10 cellular contexts compared by ENCODE assay signal in genomic region chr9:105065119-105066088, GRCh38.
DNase-seq lines count a peak whose midpoint lies in the region; ATAC-seq, FAIRE-seq and TF ChIP-seq lines count a peak whose summit lies in the region.
"Had no signal": no experiment of that assay in that cellular context is flagged by ENCODE, and none has a peak within 500 bp of the region (broad histone marks: within the 10 kb centered on the region; RNA-seq: fewer than 3 reads in every experiment).

No MANE protein-coding gene starts in this region.

- peaks cover 25% of the 10 kb centered on the region for H3K4me1 Mint-ChIP-seq in activated T-cell treated with anti-CD3 and anti-CD28 coated beads, Interleukin-2, amount 50 U/mL, for 72 hours (ENCODE audit: low read depth)

- TF ChIP-seq RAD21 in K562 (CRISPR knock-in tag; conservative IDR thresholded peaks at IDR 0.05 in 1 of 2, IDR thresholded peaks at IDR 0.05 in 1 of 2): no peak

- H3K36me3 ChIP-seq in K562 (ENCODE audit: control insufficient read depth, insufficient read depth, low read length) (no peaks in the 10 kb centered on the region), lung (ENCODE audit: control insufficient read depth in 2 of 2, insufficient read depth in 2 of 2, low read length in 2 of 2) (no peaks in the 10 kb centered on the region), upper lobe of left lung (no peaks in the 10 kb centered on the region), neuronal stem cell (replicated peaks in 1 of 2; ENCODE audit: control insufficient read depth in 2 of 2, insufficient read depth in 2 of 2, low read length in 2 of 2) (no peaks in the 10 kb centered on the region), MM.1S (replicated peaks; ENCODE audit: insufficient read depth, low read length) (no peaks in the 10 kb centered on the region)

- H3K4me1 ChIP-seq in K562 (replicated peaks in 1 of 2; ENCODE audit: control insufficient read depth in 2 of 2, insufficient read depth in 2 of 2, low read length in 2 of 2) (peaks cover 0 to 8% of the 10 kb centered on the region in 2 experiments; a peak in 4 of 5 replicates), lung (ENCODE audit: control insufficient read depth in 2 of 2, insufficient read depth in 2 of 2, low read length in 2 of 2) (peaks cover 0 to 12% of the 10 kb centered on the region in 2 donors), upper lobe of left lung (peaks cover 21 to 36% (median 27%) of the 10 kb centered on the region in 4 donors), neuronal stem cell (ENCODE audit: control insufficient read depth in 2 of 2, insufficient read depth in 1 of 2, low read depth in 1 of 2, low read length in 2 of 2) (peaks cover 7 to 12% of the 10 kb centered on the region in 2 donors), MM.1S (ENCODE audit: low read length) (no peaks in the 10 kb centered on the region)

- 1% methylated on average over 17 of the region's 17 CpGs for WGBS in K562 (ENCODE audit: insufficient coverage, low coverage, missing lambda C conversion rate)
- 86 to 87% methylated on average over 17 of the region's 17 CpGs for WGBS in lung, 2 donors
- WGBS in upper lobe of left lung, 2 donors: 89 to 90% methylated on average over 16 to 17 of the region's 17 CpGs
- WGBS in neuronal stem cell (ENCODE audit: extremely low coverage in 2 of 2, insufficient read length in 2 of 2, insufficient replicate concordance in 1 of 2), 2 donors: no CpG with 5 or more reads among the region's 17 CpGs

- POLR2A ChIA-PET in K562 (lab: Yijun Ruan, JAX): interaction anchor here (0.7 to 2.1 kb wide), 3 partner anchors 10 to 185 kb away, joined by 4 to 6 read pairs (median 5); no protein-coding TSS in a partner anchor

- H3K4me3 ChIP-seq in K562: no peak overlapping the region
- H3K4me3 ChIP-seq in lung: no peak overlapping the region
- no peak overlapping the region for H3K4me3 ChIP-seq in upper lobe of left lung
- no peak overlapping the region for H3K4me3 ChIP-seq in neuronal stem cell (ENCODE audit: low read length in 2 of 2)
- H3K4me3 ChIP-seq in MM.1S (ENCODE audit: low read length): no peak overlapping the region

- H3K23ac ChIP-seq in neuronal stem cell (ENCODE audit: low read depth, low read length, poor library complexity): no peak overlapping the region

- intact Hi-C loops in K562 (cut with micrococcal nuclease): no loop called here

- H2BK15ac ChIP-seq in neuronal stem cell (ENCODE audit: low read length): no peak overlapping the region

- peaks cover 11% of the 10 kb centered on the region for H3K27me3 Mint-ChIP-seq in activated T-cell treated with anti-CD3 and anti-CD28 coated beads, Interleukin-2, amount 50 U/mL, for 72 hours (ENCODE audit: low read depth)

- H3K27ac Mint-ChIP-seq in activated T-cell treated with anti-CD3 and anti-CD28 coated beads, Interleukin-2, amount 50 U/mL, for 72 hours: peak overlapping the region; percentile 22
- H3K27ac Mint-ChIP-seq: memory B cell had no signal

- H3K79me1 ChIP-seq in neuronal stem cell (ENCODE audit: low read depth, low read length): no peaks in the 10 kb centered on the region

- H2BK12ac ChIP-seq in neuronal stem cell (ENCODE audit: low read length): no peak overlapping the region

- H3K27ac ChIP-seq in K562 (ENCODE audit: extremely low read depth, low read depth, low read length) (no peak overlapping the region), lung (ENCODE audit: low read depth in 1 of 2, low read length in 1 of 2) (peak overlapping the region; percentile 56 to 81), upper lobe of left lung (peak overlapping the region; percentile 72 to 90 (median 82)), neuronal stem cell (replicated peaks; ENCODE audit: low read length) (no peak overlapping the region), MM.1S (ENCODE audit: low read length) (no peak overlapping the region)

- no peak for DNase-seq in activated T-cell treated with anti-CD3 and anti-CD28 coated beads, Interleukin-2, amount 50 U/mL, for 72 hours
- no peak for DNase-seq in activated T-cell treated with anti-CD3 and anti-CD28 coated beads, Interleukin-2, amount 50 U/mL, for 1 hour
- DNase-seq in K562 (ENCODE audit: extremely low read depth in 1 of 4, low spot score in 3 of 4) (no peak), lung (ENCODE audit: low spot score) (no peak), upper lobe of left lung (no peak), neuronal stem cell (ENCODE audit: low spot score) (no peak), MM.1S (no peak)
- DNase-seq: activated effector memory CD4-positive, alpha-beta T cell treated with anti-CD3 and anti-CD28 coated beads, Interleukin-2, amount 50 U/mL, for 16 hours had no signal

- TF ChIP-seq EP300 in K562 (IDR thresholded peaks at IDR 0.05; ENCODE audit: low read length): no peak
- no peak for TF ChIP-seq EP300 in upper lobe of left lung (IDR thresholded peaks at IDR 0.05)

- H4K20me1 ChIP-seq in K562 (replicated peaks; ENCODE audit: control insufficient read depth, insufficient read depth, low read length) (no peaks in the 10 kb centered on the region), MM.1S (ENCODE audit: insufficient read depth, low read length) (no peaks in the 10 kb centered on the region)

- H2BK120ac ChIP-seq in neuronal stem cell (ENCODE audit: low read depth, low read length): no peak overlapping the region

- no peak overlapping the region for H4K8ac ChIP-seq in neuronal stem cell (ENCODE audit: low read depth, low read length)

- TF ChIP-seq POLR2A in K562 (conservative IDR thresholded peaks at IDR 0.05) (no peak), upper lobe of left lung (IDR thresholded peaks at IDR 0.05) (no peak)

- no peak overlapping the region for H4K91ac ChIP-seq in neuronal stem cell (ENCODE audit: low read depth, low read length, poor library complexity)

- in situ Hi-C loops in K562 (cut with MboI): no loop called here

- H2AFZ ChIP-seq in K562 (ENCODE audit: low read depth, low read length): no peak overlapping the region
- no peak overlapping the region for H2AFZ ChIP-seq in neuronal stem cell (ENCODE audit: low read length)
- H2AFZ ChIP-seq in MM.1S (ENCODE audit: low read length): no peak overlapping the region

- no peak overlapping the region for H2BK5ac ChIP-seq in neuronal stem cell (ENCODE audit: low read length)

- no peak overlapping the region for H3K4me2 ChIP-seq in K562 (ENCODE audit: insufficient read depth, low read length)
- H3K4me2 ChIP-seq in neuronal stem cell (ENCODE audit: insufficient read depth, low read length, poor library complexity, severe bottlenecking): no peak overlapping the region
- H3K4me2 ChIP-seq in MM.1S (ENCODE audit: low read depth, low read length): no peak overlapping the region

- TF ChIP-seq CTCF in K562 (IDR thresholded peaks at IDR 0.05 in 2 of 3, conservative IDR thresholded peaks at IDR 0.05 in 1 of 3; ENCODE audit: insufficient read depth in 2 of 3, low read depth in 1 of 3, low read length in 3 of 3) (no peak), lung (IDR thresholded peaks at IDR 0.05; ENCODE audit: control extremely low read depth, extremely low read depth) (no peak), upper lobe of left lung (IDR thresholded peaks at IDR 0.05) (no peak), MM.1S (IDR thresholded peaks at IDR 0.05; ENCODE audit: low read length) (no peak)

- no peak overlapping the region for H2AK5ac ChIP-seq in neuronal stem cell (ENCODE audit: low read depth, low read length)

- CTCF ChIA-PET in K562 (lab: Yijun Ruan, JAX; ENCODE audit: low intra/inter-chr PET ratio): no interaction called here

- H3K9me2 ChIP-seq in MM.1S (replicated peaks; ENCODE audit: insufficient read depth, low read length): no peaks in the 10 kb centered on the region

- H3K36me3 Mint-ChIP-seq in activated T-cell treated with anti-CD3 and anti-CD28 coated beads, Interleukin-2, amount 50 U/mL, for 72 hours (ENCODE audit: insufficient read depth in 2 of 2): peaks cover 0 to 6% of the 10 kb centered on the region in 2 donors
- H3K36me3 Mint-ChIP-seq: memory B cell had no signal

- H3K9ac ChIP-seq in K562 (ENCODE audit: insufficient read depth in 1 of 2, low read depth in 2 of 2, low read length in 2 of 2) (no peak overlapping the region), neuronal stem cell (ENCODE audit: low read depth, low read length, poor library complexity) (no peak overlapping the region), MM.1S (ENCODE audit: low read length) (no peak overlapping the region)

- no peak overlapping the region for H3K18ac ChIP-seq in neuronal stem cell (ENCODE audit: low read length)

- peaks cover 0 to 40% of the 10 kb centered on the region in 2 experiments; a peak in 3 of 5 replicates for H3K27me3 ChIP-seq in K562 (ENCODE audit: control insufficient read depth in 2 of 2, insufficient read depth in 2 of 2, low read length in 2 of 2)
- H3K27me3 ChIP-seq in lung (ENCODE audit: control insufficient read depth, insufficient read depth): no peaks in the 10 kb centered on the region
- H3K27me3 ChIP-seq in upper lobe of left lung: no peaks in the 10 kb centered on the region
- no peaks in the 10 kb centered on the region for H3K27me3 ChIP-seq in neuronal stem cell (ENCODE audit: control insufficient read depth in 3 of 3, insufficient read depth in 3 of 3, low read depth in 1 of 3, low read length in 3 of 3)
- H3K27me3 ChIP-seq in MM.1S (replicated peaks; ENCODE audit: insufficient read depth, low read length): no peaks in the 10 kb centered on the region

- peaks cover 0 to 3% of the 10 kb centered on the region in 2 donors for H3K9me3 Mint-ChIP-seq in activated T-cell treated with anti-CD3 and anti-CD28 coated beads, Interleukin-2, amount 50 U/mL, for 72 hours
- H3K9me3 Mint-ChIP-seq: memory B cell had no signal

- H3K4me3 Mint-ChIP-seq in activated T-cell treated with anti-CD3 and anti-CD28 coated beads, Interleukin-2, amount 50 U/mL, for 72 hours: no peak overlapping the region
- H3K4me3 Mint-ChIP-seq: memory B cell had no signal

- FAIRE-seq in K562 (lab: Jason Lieb, UNC): no peak

- no TSS peak for BruUV-seq in K562 (replicated peaks; lab: Mats Ljungman, UMichigan)

- H3K9me3 ChIP-seq in K562 (replicated peaks; ENCODE audit: control insufficient read depth, insufficient read depth, low read depth, low read length): no peaks in the 10 kb centered on the region
- H3K9me3 ChIP-seq in lung (ENCODE audit: control insufficient read depth in 2 of 2, insufficient read depth in 1 of 2, low read length in 1 of 2): no peaks in the 10 kb centered on the region
- no peaks in the 10 kb centered on the region for H3K9me3 ChIP-seq in upper lobe of left lung
- H3K9me3 ChIP-seq in neuronal stem cell (replicated peaks in 1 of 2; ENCODE audit: control insufficient read depth in 2 of 2, insufficient read depth in 1 of 2, low read depth in 1 of 2, low read length in 2 of 2): no peaks in the 10 kb centered on the region
- H3K9me3 ChIP-seq in MM.1S (replicated peaks; ENCODE audit: insufficient read depth, low read length): no peaks in the 10 kb centered on the region

- no peaks in the 10 kb centered on the region for H3K9me1 ChIP-seq in K562 (ENCODE audit: control insufficient read depth, insufficient read depth, low read length)

- no peak overlapping the region for H3K14ac ChIP-seq in neuronal stem cell (ENCODE audit: low read length)

- H3K79me2 ChIP-seq in K562 (ENCODE audit: control insufficient read depth, insufficient read depth, low read length): no peaks in the 10 kb centered on the region
- H3K79me2 ChIP-seq in MM.1S (ENCODE audit: low read length): no peaks in the 10 kb centered on the region

- no peaks in the 10 kb centered on the region for H3F3A ChIP-seq in MM.1S (ENCODE audit: insufficient read depth, low read length)

- no peak for ATAC-seq in activated T-cell treated with anti-CD3 and anti-CD28 coated beads, Interleukin-2, amount 50 U/mL, for 72 hours (replicated peaks in 1 of 2)
- no peak for ATAC-seq in K562
- no peak for ATAC-seq in lung (ENCODE audit: insufficient read depth, low FRiP score)
- no peak for ATAC-seq in upper lobe of left lung (ENCODE audit: low FRiP score in 2 of 2)
- no peak for ATAC-seq in GM21825 (IDR thresholded peaks at IDR 0.05; ENCODE audit: unreplicated experiment)

- no peak overlapping the region for H3K4ac ChIP-seq in neuronal stem cell (ENCODE audit: low read length)

Comparison
In these comparisons a context has a peak if more than half of its experiments do, and no peak if none do; other contexts are left out.
1. H3K27ac ChIP-seq: peak in lung (2 of 2) and upper lobe of left lung (4 of 4); none in K562 (single experiment), neuronal stem cell (single experiment) and MM.1S (single experiment).